Comparison of ENCODE assay signal across 31 cellular contexts in genomic region chr14:47822326-47822725, GRCh38.
"Had no signal": no experiment of that assay in that cellular context is flagged by ENCODE, and none has a peak within 500 bp of the region (broad histone marks: within the 10 kb centered on the region; RNA-seq: fewer than 3 reads in every experiment).

No MANE protein-coding gene starts in this region.

- H3K4me1 ChIP-seq: heart left ventricle had no signal

- H3K27me3 Mint-ChIP-seq: activated CD8-positive, alpha-beta T cell treated with anti-CD3 and anti-CD28 coated beads for 36 hours; activated naive CD8-positive, alpha-beta T cell; activated T-helper 17 cell treated with anti-CD3 and anti-CD28 coated beads, Interleukin-2, amount 50 U/mL, for 72 hours; central memory CD8-positive, alpha-beta T cell; dendritic cell treated with granulocyte-macrophage colony-stimulating factor and Interleukin-4, amounts not matched to agents 40 ng/mL and 50 ng/mL, for 4 days; T-helper 17 cell had no signal

- H3K36me3 Mint-ChIP-seq: activated naive CD8-positive, alpha-beta T cell had no signal

- H3K36me3 ChIP-seq: brain microvascular endothelial cell, heart left ventricle had no signal

- DNase-seq: activated CD4-positive, alpha-beta T cell treated with anti-CD3 and anti-CD28 coated beads for 1 hour; activated CD4-positive, alpha-beta T cell treated with anti-CD3 and anti-CD28 coated beads for 4 hours; activated CD4-positive, alpha-beta T cell treated with anti-CD3 and anti-CD28 coated beads, Interleukin-2, amount 50 U/mL, for 1 hour; activated CD4-positive, alpha-beta T cell treated with anti-CD3 and anti-CD28 coated beads, Interleukin-2, amount 50 U/mL, for 48 hours; activated CD8-positive, alpha-beta memory T cell treated with anti-CD3 and anti-CD28 coated beads for 24 hours; activated CD8-positive, alpha-beta T cell treated with anti-CD3 and anti-CD28 coated beads for 36 hours; activated effector memory CD4-positive, alpha-beta T cell treated with Interleukin-2 at 50 U/mL for 16 hours; activated gamma-delta T cell treated with Interleukin-2 at 50 U/mL for 16 hours; activated naive CD4-positive, alpha-beta T cell treated with anti-CD3 and anti-CD28 coated beads, Interleukin-2, amount 50 U/mL, for 16 hours; activated naive CD4-positive, alpha-beta T cell treated with Interleukin-2 at 50 U/mL for 16 hours; activated T-cell treated with anti-CD3 and anti-CD28 coated beads, Interleukin-2, amount 50 U/mL, for 4 hours; amniotic stem cell; anterior cingulate cortex; brain microvascular endothelial cell; dorsolateral prefrontal cortex; effector memory CD4-positive, alpha-beta T cell; endodermal cell; foreskin fibroblast; glutamatergic neuron; heart left ventricle; T-helper 1 cell; T-helper 17 cell; T1000 had no signal

- H3K27ac ChIP-seq: brain microvascular endothelial cell, coronary artery, dorsolateral prefrontal cortex, heart left ventricle had no signal

- H3K27ac Mint-ChIP-seq: activated CD8-positive, alpha-beta T cell treated with anti-CD3 and anti-CD28 coated beads for 36 hours; activated naive CD8-positive, alpha-beta T cell; activated T-helper 17 cell treated with anti-CD3 and anti-CD28 coated beads, Interleukin-2, amount 50 U/mL, for 72 hours; dendritic cell treated with granulocyte-macrophage colony-stimulating factor and Interleukin-4, amounts not matched to agents 40 ng/mL and 50 ng/mL, for 4 days; endodermal cell; T-helper 17 cell; T-helper 2 cell treated with Interferon-gamma antibody and Interleukin-4, amounts not matched to agents 5 μg/mL and 100 μg/mL, for 36 hours had no signal

- H3K27me3 ChIP-seq: brain microvascular endothelial cell, dorsolateral prefrontal cortex, heart left ventricle had no signal

- H3K4me1 Mint-ChIP-seq: activated T-helper 17 cell treated with anti-CD3 and anti-CD28 coated beads, Interleukin-2, amount 50 U/mL, for 72 hours; central memory CD8-positive, alpha-beta T cell; endodermal cell; T-helper 17 cell had no signal

- H3K4me3 ChIP-seq: coronary artery, dorsolateral prefrontal cortex, heart left ventricle had no signal

- FAIRE-seq: astrocyte, bronchial epithelial cell had no signal

- H3K4me3 Mint-ChIP-seq: activated CD8-positive, alpha-beta T cell treated with anti-CD3 and anti-CD28 coated beads for 36 hours; activated naive CD8-positive, alpha-beta T cell; activated T-cell treated with anti-CD3 and anti-CD28 coated beads, Interleukin-2, amount 50 U/mL, for 4 hours; activated T-helper 17 cell treated with anti-CD3 and anti-CD28 coated beads, Interleukin-2, amount 50 U/mL, for 72 hours; central memory CD8-positive, alpha-beta T cell; dendritic cell treated with granulocyte-macrophage colony-stimulating factor and Interleukin-4, amounts not matched to agents 40 ng/mL and 50 ng/mL, for 4 days; endodermal cell; T-helper 17 cell; T-helper 2 cell treated with Interferon-gamma antibody and Interleukin-4, amounts not matched to agents 5 μg/mL and 100 μg/mL, for 36 hours had no signal
